In genomic region chr3:176663819-176664218, GRCh38 we compare ENCODE assay signal across 2 cellular contexts.
TF ChIP-seq lines count a peak whose summit lies in the region.

No MANE protein-coding gene starts in this region.

TF ChIP-seq in IMR-90, 13 proteins besides CTCF, POLR2A, EP300 and RAD21 (continued from another document):
- TF ChIP-seq CHD1 (IDR thresholded peaks at IDR 0.05; ENCODE audit: low read depth, low read length) = no peak
- peak; percentile 94 for TF ChIP-seq CEBPB (IDR thresholded peaks at IDR 0.05; ENCODE audit: low read depth, low read length)
- no peak for TF ChIP-seq NFE2L2 (IDR thresholded peaks at IDR 0.05; ENCODE audit: low read depth, low read length)
- TF ChIP-seq MAZ (IDR thresholded peaks at IDR 0.05; ENCODE audit: borderline replicate concordance, low read depth, low read length) = no peak
- no peak for TF ChIP-seq RFX5 (IDR thresholded peaks at IDR 0.05; ENCODE audit: low read depth, low read length)

TF ChIP-seq in endothelial cell of umbilical vein, 7 proteins besides CTCF, POLR2A, EP300 and RAD21:
- TF ChIP-seq MAX (IDR thresholded peaks at IDR 0.05; ENCODE audit: insufficient read depth, insufficient read length) = no peak
- no peak for TF ChIP-seq POLR2AphosphoS5 (IDR thresholded peaks at IDR 0.05; ENCODE audit: insufficient read depth, low read depth, low read length)
- TF ChIP-seq FOS (IDR thresholded peaks at IDR 0.05; ENCODE audit: borderline replicate concordance, insufficient read depth, low read length) = no peak
- TF ChIP-seq EZH2 (IDR thresholded peaks at IDR 0.05; ENCODE audit: borderline replicate concordance, low read depth, low read length, severe bottlenecking) = no peak
